8 cellular contexts compared by ENCODE assay signal in the genomic region with DNA sequence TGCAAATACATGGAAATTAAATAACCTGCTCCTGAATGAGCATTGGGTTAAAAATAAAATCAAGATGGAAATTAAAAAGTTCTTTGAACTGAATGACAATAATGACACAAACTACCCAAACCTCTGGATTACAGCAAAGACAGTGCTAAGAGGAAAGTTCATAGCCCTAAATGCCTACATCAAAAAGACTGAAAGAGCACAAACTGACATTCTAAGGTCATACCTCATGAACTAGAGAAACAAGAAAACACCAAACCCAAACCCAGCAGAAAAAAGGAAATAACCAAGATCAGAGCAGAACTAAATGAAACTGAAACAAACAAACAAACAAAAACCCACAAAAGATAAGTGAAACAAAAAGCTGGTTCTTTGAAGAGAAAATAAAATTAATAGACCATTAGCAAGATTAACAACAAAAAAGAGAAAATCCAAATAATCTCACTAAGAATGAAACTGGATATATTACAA.
DNase-seq lines count a peak whose midpoint lies in the region; ATAC-seq and TF ChIP-seq lines count a peak whose summit lies in the region.
"Not testable (repeated sequence)": the region's sequence is repeated elsewhere in the genome, so short reads cannot be mapped to it uniquely, and the experiment has no call there.

No MANE protein-coding gene starts in this region.

- not testable (repeated sequence) for H3K9me3 Mint-ChIP-seq in activated CD4-positive, alpha-beta T cell treated with anti-CD3 and anti-CD28 coated beads, Interleukin-2, amount 10 ng/mL, durations not matched to agents 24 days and 14 days; natural killer cell

- peak; percentile 59 for DNase-seq in activated CD4-positive, alpha-beta T cell treated with anti-CD3 and anti-CD28 coated beads, Interleukin-2, amount 10 ng/mL, durations not matched to agents 24 days and 14 days
- not testable (repeated sequence) for DNase-seq in natural killer cell

- peak overlapping the region; percentile 6 for H3K4me3 Mint-ChIP-seq in activated CD4-positive, alpha-beta T cell treated with anti-CD3 and anti-CD28 coated beads, Interleukin-2, amount 10 ng/mL, durations not matched to agents 24 days and 14 days
- not testable (repeated sequence) for H3K4me3 Mint-ChIP-seq in natural killer cell

- intact Hi-C loops in activated CD4-positive, alpha-beta T cell treated with anti-CD3 and anti-CD28 coated beads, Interleukin-2, amount 10 ng/mL, durations not matched to agents 24 days and 14 days (cut with micrococcal nuclease), result loop anchor here (10.0 kb wide), 2 partner anchors 125 to 585 kb away; a partner anchor contains a TSS
- intact Hi-C loops in natural killer cell (cut with micrococcal nuclease), result not testable (repeated sequence)

- TF ChIP-seq CTCF in natural killer cell (IDR thresholded peaks at IDR 0.05), result not testable (repeated sequence)

- ATAC-seq in GM18505 (IDR thresholded peaks at IDR 0.05; ENCODE audit: unreplicated experiment), result peak; percentile 69
- ATAC-seq in GM19035 (IDR thresholded peaks at IDR 0.05; ENCODE audit: unreplicated experiment), result peak; percentile 83
- ATAC-seq in GM21390 (IDR thresholded peaks at IDR 0.05; ENCODE audit: unreplicated experiment), result peak; percentile 88
- ATAC-seq in HG02678 (IDR thresholded peaks at IDR 0.05; ENCODE audit: unreplicated experiment), result peak; percentile 84
- peak; percentile 58 for ATAC-seq in HG03095 (IDR thresholded peaks at IDR 0.05; ENCODE audit: unreplicated experiment)
- peak; percentile 68 for ATAC-seq in HG03442 (IDR thresholded peaks at IDR 0.05; ENCODE audit: unreplicated experiment)
- not testable (repeated sequence) for ATAC-seq in natural killer cell

- H3K4me1 Mint-ChIP-seq in activated CD4-positive, alpha-beta T cell treated with anti-CD3 and anti-CD28 coated beads, Interleukin-2, amount 10 ng/mL, durations not matched to agents 24 days and 14 days, result peaks cover 17% of the 10 kb centered on the region
- H3K4me1 Mint-ChIP-seq in natural killer cell, result peaks cover 8 to 17% of the 10 kb centered on the region in 2 donors

- H3K27ac Mint-ChIP-seq in activated CD4-positive, alpha-beta T cell treated with anti-CD3 and anti-CD28 coated beads, Interleukin-2, amount 10 ng/mL, durations not matched to agents 24 days and 14 days, result not testable (repeated sequence)
- peak overlapping the region; percentile 0 to 3 for H3K27ac Mint-ChIP-seq in natural killer cell

- not testable (repeated sequence) for H3K36me3 Mint-ChIP-seq in activated CD4-positive, alpha-beta T cell treated with anti-CD3 and anti-CD28 coated beads, Interleukin-2, amount 10 ng/mL, durations not matched to agents 24 days and 14 days (ENCODE audit: low read depth); natural killer cell

- peaks cover 17% of the 10 kb centered on the region for H3K27me3 Mint-ChIP-seq in activated CD4-positive, alpha-beta T cell treated with anti-CD3 and anti-CD28 coated beads, Interleukin-2, amount 10 ng/mL, durations not matched to agents 24 days and 14 days
- not testable (repeated sequence) for H3K27me3 Mint-ChIP-seq in natural killer cell (ENCODE audit: low read depth in 2 of 2)

- not testable (repeated sequence) for TF ChIP-seq POLR2A in GM18505 (IDR thresholded peaks at IDR 0.05; ENCODE audit: borderline replicate concordance, extremely low read depth, insufficient read depth, insufficient read length)
